In genomic region chr16:30921459-30921747, GRCh38 we compare ENCODE assay signal across 8 cellular contexts. TPM values are rescaled to one million over a fixed set of nuclear protein-coding genes. Genes with fewer than 3 reads are reported as not detected.
A peak's percentile ranks its signal among the peaks of the same experiment; 100 is the strongest.
DNase-seq lines count a peak whose midpoint lies in the region; ATAC-seq and TF ChIP-seq lines count a peak whose summit lies in the region.

No MANE protein-coding gene starts in this region.

- peak overlapping the region; percentile 66 for H3K27ac ChIP-seq in cingulate gyrus (ENCODE audit: low read depth, low read length)

- ATAC-seq in GM18868 (IDR thresholded peaks at IDR 0.05; ENCODE audit: unreplicated experiment) = no peak

- H3K4me3 Mint-ChIP-seq in nephron progenitor cell = peak overlapping the region; percentile 96

- no peaks in the 10 kb centered on the region for H3K27me3 ChIP-seq in BJ (ENCODE audit: control insufficient read depth, insufficient read depth, low read length)

- POLR2A ChIA-PET in BJ (lab: Charles Lee) = no interaction called here

- TF ChIP-seq CTCF in BJ (IDR thresholded peaks at IDR 0.05; ENCODE audit: insufficient read depth, low read depth, low read length) = no peak
- no peak for TF ChIP-seq CTCF in LNCaP clone FGC (IDR thresholded peaks at IDR 0.05; ENCODE audit: control insufficient read depth, extremely low read depth, insufficient read depth)
- no peak for TF ChIP-seq CTCF in nephron progenitor cell (IDR thresholded peaks at IDR 0.05)

- DNase-seq in BJ (ENCODE audit: low read depth) = no peak
- DNase-seq in LNCaP clone FGC (ENCODE audit: low read depth) = no peak
- no peak for DNase-seq in nephron progenitor cell
- DNase-seq in foreskin melanocyte = no peak
- no peak for DNase-seq in activated gamma-delta T cell treated with Interleukin-2 at 50 U/mL for 16 hours
- no peak for DNase-seq in NCI-H774 (lab: John Stamatoyannopoulos, UW)

- H3K4me3 ChIP-seq in BJ (ENCODE audit: low read depth, low read length) (peak overlapping the region; percentile 57), LNCaP clone FGC (ENCODE audit: low read depth, low read length) (peak overlapping the region; percentile 55)

- peaks cover 3% of the 10 kb centered on the region for H3K27me3 Mint-ChIP-seq in nephron progenitor cell (ENCODE audit: low read depth, poor library complexity)

- H3K9me3 Mint-ChIP-seq in nephron progenitor cell = no peaks in the 10 kb centered on the region

- H3K36me3 Mint-ChIP-seq in nephron progenitor cell (ENCODE audit: low read depth) = peaks cover 6% of the 10 kb centered on the region

- peak overlapping the region; percentile 99 for H3K27ac Mint-ChIP-seq in nephron progenitor cell

- H3K4me1 Mint-ChIP-seq in nephron progenitor cell = peaks cover 28% of the 10 kb centered on the region

- peaks cover 3% of the 10 kb centered on the region for H3K36me3 ChIP-seq in BJ (ENCODE audit: control insufficient read depth, insufficient read depth, low read length)

- CTCF ChIA-PET in BJ (lab: Yijun Ruan, JAX) = interaction anchor here (1.3 to 2.7 kb wide), 2 partner anchors 63 to 77 kb away, joined by 3 to 19 read pairs; no protein-coding TSS in a partner anchor

RNA-seq across cellular contexts. Expression of gene FBXL19, which starts 2.0 kb away (rescaled TPM):
- 5.9 and 7.6 TPM in 2 replicates for polyA plus RNA-seq in BJ (2011; rRNA removed)
- 5.5 and 7.6 TPM in 2 replicates for polyA minus RNA-seq in BJ (2011; rRNA and poly(A)+ RNA removed)

RNA-seq across cellular contexts. Expression of gene CTF1, which starts 25.0 kb away (rescaled TPM):
- 14.9 and 22.2 TPM in 2 replicates for polyA plus RNA-seq in BJ (2011; rRNA removed)
- polyA minus RNA-seq in BJ (2011; rRNA and poly(A)+ RNA removed) = 6.6 and 8.8 TPM in 2 replicates

RNA-seq across cellular contexts. Expression of gene ORAI3, which starts 27.5 kb away (rescaled TPM):
- polyA plus RNA-seq in BJ (2011; rRNA removed) = 25.6 and 37.1 TPM in 2 replicates
- 22.4 and 25.4 TPM in 2 replicates for polyA minus RNA-seq in BJ (2011; rRNA and poly(A)+ RNA removed)

RNA-seq across cellular contexts. Expression of gene BCL7C, which starts 27.5 kb away (rescaled TPM):
- 27.4 and 27.8 TPM in 2 replicates for polyA plus RNA-seq in BJ (2011; rRNA removed)
- polyA minus RNA-seq in BJ (2011; rRNA and poly(A)+ RNA removed) = 6.5 and 9.4 TPM in 2 replicates

RNA-seq across cellular contexts. Expression of gene SETD1A, which starts 36.2 kb away (rescaled TPM):
- 0.96 and 1.4 TPM in 2 replicates for polyA plus RNA-seq in BJ (2011; rRNA removed)
- polyA minus RNA-seq in BJ (2011; rRNA and poly(A)+ RNA removed) = 3.1 TPM in 2 replicates
